In the genomic region with DNA sequence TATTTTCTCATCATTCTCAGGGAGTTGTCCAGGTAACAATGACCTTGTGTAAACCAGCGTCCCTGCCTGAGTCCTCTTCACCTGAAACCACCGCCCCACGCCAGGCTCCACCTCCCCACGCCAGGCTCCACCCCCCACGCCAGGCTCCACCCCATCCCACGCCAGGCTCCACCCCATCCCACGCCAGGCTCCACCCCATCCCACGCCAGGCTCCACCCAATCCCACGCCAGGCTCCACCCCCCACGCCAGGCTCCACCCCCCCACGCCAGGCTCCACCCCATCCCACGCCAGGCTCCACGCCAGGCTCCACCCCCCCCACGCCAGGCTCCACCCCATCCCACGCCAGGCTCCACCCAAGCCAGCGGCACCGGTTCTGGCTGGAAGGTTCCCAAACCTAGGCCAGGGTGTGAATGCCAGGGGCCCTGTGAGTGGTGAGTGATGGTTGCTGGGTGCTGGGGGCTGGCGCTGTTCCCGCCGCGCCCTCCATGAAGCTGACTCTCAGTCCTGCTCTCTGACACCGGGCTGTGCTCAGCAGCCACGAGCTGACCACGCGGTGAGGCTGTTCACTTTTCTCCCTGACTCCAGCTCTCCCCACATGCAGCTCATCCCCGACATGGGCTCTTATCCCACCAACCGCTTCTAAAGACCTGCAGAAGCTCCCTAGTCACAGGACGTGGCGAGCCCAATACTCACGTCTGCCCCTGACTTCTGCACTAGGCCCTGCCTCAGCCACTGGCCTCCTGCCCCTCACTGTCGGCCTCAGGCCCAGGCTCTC, we compare ENCODE assay signal across 2 cellular contexts.
TF ChIP-seq lines count a peak whose summit lies in the region.

No MANE protein-coding gene starts in this region.

TF ChIP-seq in SK-N-SH, 30 proteins besides CTCF, POLR2A, EP300 and RAD21 (continued from another document):
- TF ChIP-seq NRF1 (IDR thresholded peaks at IDR 0.05; ENCODE audit: low read depth, low read length) (no peak), TAF1 (IDR thresholded peaks at IDR 0.05; ENCODE audit: borderline replicate concordance, low read depth, low read length) (no peak), FOXM1 (IDR thresholded peaks at IDR 0.05; ENCODE audit: low read depth) (no peak)
TF ChIP-seq in SK-N-SH: peak in this region for 0.

TF ChIP-seq in SK-N-SH treated with all-trans-retinoic acid at 6 μM for 48 hours, 23 proteins besides CTCF, POLR2A, EP300 and RAD21 (continued from another document):
- TF ChIP-seq, protein P1, sequence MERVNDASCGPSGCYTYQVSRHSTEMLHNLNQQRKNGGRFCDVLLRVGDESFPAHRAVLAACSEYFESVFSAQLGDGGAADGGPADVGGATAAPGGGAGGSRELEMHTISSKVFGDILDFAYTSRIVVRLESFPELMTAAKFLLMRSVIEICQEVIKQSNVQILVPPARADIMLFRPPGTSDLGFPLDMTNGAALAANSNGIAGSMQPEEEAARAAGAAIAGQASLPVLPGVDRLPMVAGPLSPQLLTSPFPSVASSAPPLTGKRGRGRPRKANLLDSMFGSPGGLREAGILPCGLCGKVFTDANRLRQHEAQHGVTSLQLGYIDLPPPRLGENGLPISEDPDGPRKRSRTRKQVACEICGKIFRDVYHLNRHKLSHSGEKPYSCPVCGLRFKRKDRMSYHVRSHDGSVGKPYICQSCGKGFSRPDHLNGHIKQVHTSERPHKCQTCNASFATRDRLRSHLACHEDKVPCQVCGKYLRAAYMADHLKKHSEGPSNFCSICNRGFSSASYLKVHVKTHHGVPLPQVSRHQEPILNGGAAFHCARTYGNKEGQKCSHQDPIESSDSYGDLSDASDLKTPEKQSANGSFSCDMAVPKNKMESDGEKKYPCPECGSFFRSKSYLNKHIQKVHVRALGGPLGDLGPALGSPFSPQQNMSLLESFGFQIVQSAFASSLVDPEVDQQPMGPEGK (CRISPR knock-in tag; IDR thresholded peaks at IDR 0.05; ENCODE audit: borderline replicate concordance) = no peak
- TF ChIP-seq ISL1 (CRISPR knock-in tag; IDR thresholded peaks at IDR 0.05) (no peak), SNAI2 (CRISPR knock-in tag; IDR thresholded peaks at IDR 0.05) (no peak)
TF ChIP-seq in SK-N-SH treated with all-trans-retinoic acid at 6 μM for 48 hours: peak in this region for 0.
